2 cellular contexts compared by ENCODE assay signal in genomic region chr19:12655546-12655945, GRCh38.
TF ChIP-seq lines count a peak whose summit lies in the region.

No MANE protein-coding gene starts in this region.

TF ChIP-seq in WTC11, 78 proteins besides CTCF, POLR2A, EP300 and RAD21 (continues in another document):
- TF ChIP-seq E2F4 (CRISPR knock-in tag; IDR thresholded peaks at IDR 0.05; ENCODE audit: borderline replicate concordance, low read depth) (no peak), TCF7 (CRISPR knock-in tag; IDR thresholded peaks at IDR 0.05; ENCODE audit: low read depth) (no peak), RORB (CRISPR knock-in tag; IDR thresholded peaks at IDR 0.05) (no peak), ETV6 (CRISPR knock-in tag; IDR thresholded peaks at IDR 0.05) (no peak), HMGA2 (CRISPR knock-in tag; IDR thresholded peaks at IDR 0.05) (no peak), ZNF281 (CRISPR knock-in tag; IDR thresholded peaks at IDR 0.05) (no peak), CBFB (CRISPR knock-in tag; IDR thresholded peaks at IDR 0.05; ENCODE audit: low read depth) (no peak), ARID4B (CRISPR knock-in tag; IDR thresholded peaks at IDR 0.05; ENCODE audit: borderline replicate concordance) (no peak), ZNF317 (CRISPR knock-in tag; IDR thresholded peaks at IDR 0.05; ENCODE audit: borderline replicate concordance, low read depth) (no peak), E2F1 (CRISPR knock-in tag; IDR thresholded peaks at IDR 0.05) (no peak), STAT6 (CRISPR knock-in tag; conservative IDR thresholded peaks at IDR 0.05; ENCODE audit: low read depth) (no peak), NFE2L1 (CRISPR knock-in tag; IDR thresholded peaks at IDR 0.05) (no peak), ZNF121 (CRISPR knock-in tag; IDR thresholded peaks at IDR 0.05) (no peak)

TF ChIP-seq in endothelial cell of umbilical vein, 7 proteins besides CTCF, POLR2A, EP300 and RAD21:
- TF ChIP-seq GATA2 (IDR thresholded peaks at IDR 0.05; ENCODE audit: insufficient read depth, insufficient read length, low read depth, low read length) (no peak), FOS (IDR thresholded peaks at IDR 0.05; ENCODE audit: borderline replicate concordance, insufficient read depth, low read length) (no peak), POLR2AphosphoS5 (IDR thresholded peaks at IDR 0.05; ENCODE audit: insufficient read depth, low read depth, low read length) (no peak), MYC (IDR thresholded peaks at IDR 0.05; ENCODE audit: low read depth, low read length) (no peak), EZH2 (IDR thresholded peaks at IDR 0.05; ENCODE audit: borderline replicate concordance, low read depth, low read length, severe bottlenecking) (no peak), MAX (IDR thresholded peaks at IDR 0.05; ENCODE audit: insufficient read depth, insufficient read length) (no peak), JUN (IDR thresholded peaks at IDR 0.05; ENCODE audit: borderline replicate concordance, insufficient read depth, insufficient read length, low read depth) (no peak)
